In the genomic region with DNA sequence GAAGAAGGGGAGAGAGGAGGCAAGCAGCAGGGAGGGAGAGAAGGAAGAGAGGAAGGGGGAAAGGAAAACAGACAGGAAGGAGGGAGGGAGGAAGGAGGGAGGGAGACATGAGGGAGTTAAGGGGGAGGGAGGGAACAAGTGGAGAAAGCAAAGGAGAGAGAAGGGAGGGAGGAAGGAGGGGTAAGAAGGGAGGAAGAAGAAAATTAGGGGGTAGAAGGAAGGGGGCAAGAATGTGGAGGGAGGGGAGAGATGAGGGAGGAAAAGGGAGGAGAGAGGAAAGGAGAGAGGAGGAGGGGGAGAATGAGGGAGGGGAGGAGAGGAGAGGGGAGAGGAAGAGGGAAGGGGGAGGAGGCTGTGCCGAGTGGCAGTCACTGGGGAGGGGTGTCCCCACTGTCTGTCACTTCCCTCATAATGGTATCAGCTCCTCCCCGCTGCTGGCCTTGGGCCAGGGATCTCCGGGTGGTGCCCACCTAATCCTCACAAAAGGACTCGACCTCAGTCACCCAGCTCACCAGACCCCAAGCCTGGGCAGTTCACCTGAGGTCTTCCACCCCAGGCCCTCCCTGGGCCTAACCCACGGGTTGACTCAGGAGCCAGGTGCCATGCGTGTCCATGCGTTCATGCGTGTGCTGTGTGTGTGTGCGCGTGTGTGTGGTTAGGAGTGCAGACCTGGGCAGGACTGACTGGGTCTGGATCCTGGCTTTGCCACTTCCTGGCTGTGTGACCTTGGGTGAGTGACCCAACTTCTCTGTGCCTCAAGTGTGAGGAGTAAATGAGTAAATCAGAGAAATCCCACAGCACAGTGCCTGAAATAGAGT, we compare ENCODE assay signal across 14 cellular contexts. TPM values are rescaled to one million over a fixed set of nuclear protein-coding genes. Genes with fewer than 3 reads are reported as not detected.
DNase-seq lines count a peak whose midpoint lies in the region; ATAC-seq, FAIRE-seq and TF ChIP-seq lines count a peak whose summit lies in the region.
"Had no signal": no experiment of that assay in that cellular context is flagged by ENCODE, and none has a peak within 500 bp of the region (broad histone marks: within the 10 kb centered on the region; RNA-seq: fewer than 3 reads in every experiment).

No MANE protein-coding gene starts in this region.

- TF ChIP-seq CTCF in OCI-LY3 (IDR thresholded peaks at IDR 0.05; ENCODE audit: low read depth, low read length) (no peak), endothelial cell of umbilical vein (IDR thresholded peaks at IDR 0.05; ENCODE audit: extremely low read depth in 1 of 2, insufficient read depth in 1 of 2, low read depth in 1 of 2, low read length in 2 of 2) (no peak), uterus (IDR thresholded peaks at IDR 0.05) (no peak)

- no TSS peak for BruUV-seq in endothelial cell of umbilical vein (replicated peaks; lab: Mats Ljungman, UMichigan)

- no peak for DNase-seq in activated naive CD8-positive, alpha-beta T cell treated with anti-CD3 and anti-CD28 coated beads, Interleukin-2, amount 10 ng/mL, durations not matched to agents 7 days and 5 days
- DNase-seq in activated naive CD8-positive, alpha-beta T cell treated with anti-CD3 and anti-CD28 coated beads, Interleukin-2, amount 50 U/mL, for 24 hours, result no peak
- DNase-seq in endothelial cell of umbilical vein (ENCODE audit: low read depth, low spot score) (no peak), uterus (no peak), HCEC 1CT (no peak)
- DNase-seq in stimulated activated CD4-positive, alpha-beta T cell treated with anti-CD3 and anti-CD28 coated beads, Interleukin-4, amount 100 ng/mL, for 4 hours, result no peak
- DNase-seq: GDM1, Karpas-422, NCI-H2081, T-helper 2 cell had no signal

- no peaks in the 10 kb centered on the region for H3K9me3 Mint-ChIP-seq in activated naive CD8-positive, alpha-beta T cell treated with anti-CD3 and anti-CD28 coated beads, Interleukin-2, amount 10 ng/mL, durations not matched to agents 7 days and 5 days
- no peaks in the 10 kb centered on the region for H3K9me3 Mint-ChIP-seq in activated naive CD8-positive, alpha-beta T cell treated with anti-CD3 and anti-CD28 coated beads, Interleukin-2, amount 50 U/mL, for 24 hours
- H3K9me3 Mint-ChIP-seq in stimulated activated memory B cell treated with anti-CD40 and anti-IgM and Interleukin-4, amounts not matched to agents 10 μg/mL and 1 μg/mL and 100 μg/mL, for 72 hours, result no peaks in the 10 kb centered on the region

- peaks cover 2% of the 10 kb centered on the region for H3K36me3 Mint-ChIP-seq in activated naive CD8-positive, alpha-beta T cell treated with anti-CD3 and anti-CD28 coated beads, Interleukin-2, amount 10 ng/mL, durations not matched to agents 7 days and 5 days
- no peaks in the 10 kb centered on the region for H3K36me3 Mint-ChIP-seq in activated naive CD8-positive, alpha-beta T cell treated with anti-CD3 and anti-CD28 coated beads, Interleukin-2, amount 50 U/mL, for 24 hours (ENCODE audit: low read depth)
- no peaks in the 10 kb centered on the region for H3K36me3 Mint-ChIP-seq in stimulated activated memory B cell treated with anti-CD40 and anti-IgM and Interleukin-4, amounts not matched to agents 10 μg/mL and 1 μg/mL and 100 μg/mL, for 72 hours

- H2AFZ ChIP-seq in OCI-LY3 (ENCODE audit: low read depth, low read length), result no peak overlapping the region
- H2AFZ ChIP-seq in endothelial cell of umbilical vein (ENCODE audit: low read depth, low read length), result peak overlapping the region; percentile 60

- H3K9ac ChIP-seq in OCI-LY3 (ENCODE audit: low read length), result peak overlapping the region; percentile 26; the same call in 1 of the 2 replicates
- no peak overlapping the region for H3K9ac ChIP-seq in endothelial cell of umbilical vein (replicated peaks; ENCODE audit: extremely low read depth, insufficient read depth, low read length)

- peak overlapping the region; percentile 62 for H3K4me3 ChIP-seq in OCI-LY3 (ENCODE audit: low read length)
- no peak overlapping the region for H3K4me3 ChIP-seq in endothelial cell of umbilical vein (replicated peaks in 1 of 3; ENCODE audit: insufficient read depth in 1 of 3, low read depth in 1 of 3, low read length in 3 of 3)
- H3K4me3 ChIP-seq in uterus, result no peak overlapping the region

- POLR2A ChIA-PET in activated naive CD8-positive, alpha-beta T cell treated with anti-CD3 and anti-CD28 coated beads, Interleukin-2, amount 10 ng/mL, durations not matched to agents 7 days and 5 days (lab: Charles Lee), result no interaction called here
- POLR2A ChIA-PET in endothelial cell of umbilical vein (lab: Charles Lee), result no interaction called here

- FAIRE-seq in endothelial cell of umbilical vein (lab: Jason Lieb, UNC), result no peak
- FAIRE-seq: colon had no signal

- no peak overlapping the region for H3K4me3 Mint-ChIP-seq in activated naive CD8-positive, alpha-beta T cell treated with anti-CD3 and anti-CD28 coated beads, Interleukin-2, amount 10 ng/mL, durations not matched to agents 7 days and 5 days
- no peak overlapping the region for H3K4me3 Mint-ChIP-seq in activated naive CD8-positive, alpha-beta T cell treated with anti-CD3 and anti-CD28 coated beads, Interleukin-2, amount 50 U/mL, for 24 hours
- no peak overlapping the region for H3K4me3 Mint-ChIP-seq in stimulated activated memory B cell treated with anti-CD40 and anti-IgM and Interleukin-4, amounts not matched to agents 10 μg/mL and 1 μg/mL and 100 μg/mL, for 72 hours

- H3K36me3 ChIP-seq in OCI-LY3 (replicated peaks; ENCODE audit: low read depth, low read length), result no peaks in the 10 kb centered on the region
- H3K36me3 ChIP-seq in endothelial cell of umbilical vein (ENCODE audit: control insufficient read depth in 2 of 2, extremely low read depth in 1 of 2, insufficient read depth in 2 of 2, low read length in 2 of 2), result no peaks in the 10 kb centered on the region
- no peaks in the 10 kb centered on the region for H3K36me3 ChIP-seq in uterus

- H3K27me3 Mint-ChIP-seq in activated naive CD8-positive, alpha-beta T cell treated with anti-CD3 and anti-CD28 coated beads, Interleukin-2, amount 10 ng/mL, durations not matched to agents 7 days and 5 days, result no peaks in the 10 kb centered on the region
- peaks cover 8% of the 10 kb centered on the region for H3K27me3 Mint-ChIP-seq in activated naive CD8-positive, alpha-beta T cell treated with anti-CD3 and anti-CD28 coated beads, Interleukin-2, amount 50 U/mL, for 24 hours
- peaks cover 43% of the 10 kb centered on the region for H3K27me3 Mint-ChIP-seq in stimulated activated memory B cell treated with anti-CD40 and anti-IgM and Interleukin-4, amounts not matched to agents 10 μg/mL and 1 μg/mL and 100 μg/mL, for 72 hours

- H3K27ac Mint-ChIP-seq in activated naive CD8-positive, alpha-beta T cell treated with anti-CD3 and anti-CD28 coated beads, Interleukin-2, amount 10 ng/mL, durations not matched to agents 7 days and 5 days, result peak overlapping the region; percentile 54
- no peak overlapping the region for H3K27ac Mint-ChIP-seq in activated naive CD8-positive, alpha-beta T cell treated with anti-CD3 and anti-CD28 coated beads, Interleukin-2, amount 50 U/mL, for 24 hours
- no peak overlapping the region for H3K27ac Mint-ChIP-seq in stimulated activated memory B cell treated with anti-CD40 and anti-IgM and Interleukin-4, amounts not matched to agents 10 μg/mL and 1 μg/mL and 100 μg/mL, for 72 hours

- no peaks in the 10 kb centered on the region for H4K20me1 ChIP-seq in OCI-LY3 (ENCODE audit: insufficient read depth, low read length)
- no peaks in the 10 kb centered on the region for H4K20me1 ChIP-seq in endothelial cell of umbilical vein (replicated peaks; ENCODE audit: control insufficient read depth, extremely low read depth, insufficient read depth, low read length)

- no peaks in the 10 kb centered on the region for H3K9me3 ChIP-seq in OCI-LY3 (ENCODE audit: insufficient read depth, low read length)
- H3K9me3 ChIP-seq in endothelial cell of umbilical vein (replicated peaks; ENCODE audit: control insufficient read depth, insufficient read depth, low read length), result no peaks in the 10 kb centered on the region
- no peaks in the 10 kb centered on the region for H3K9me3 ChIP-seq in uterus

- TF ChIP-seq POLR2A in endothelial cell of umbilical vein (IDR thresholded peaks at IDR 0.05; ENCODE audit: low read depth, low read length) (no peak), uterus (IDR thresholded peaks at IDR 0.05) (peak in 1 of 2 donors; percentile 2)

- H3K79me2 ChIP-seq in OCI-LY3 (ENCODE audit: low read length), result no peaks in the 10 kb centered on the region
- no peaks in the 10 kb centered on the region for H3K79me2 ChIP-seq in endothelial cell of umbilical vein (ENCODE audit: control insufficient read depth, insufficient read depth, low read length)

- H3K9me1 ChIP-seq in endothelial cell of umbilical vein (replicated peaks; ENCODE audit: control insufficient read depth, extremely low read depth, insufficient read depth, low read length), result no peaks in the 10 kb centered on the region

- dilution Hi-C loops in endothelial cell of umbilical vein (cut with MboI; ENCODE audit: extremely low pct_ligation_motif_present, low sequenced_read_pairs), result no loop called here

- peaks cover 44% of the 10 kb centered on the region for H3K4me1 Mint-ChIP-seq in activated naive CD8-positive, alpha-beta T cell treated with anti-CD3 and anti-CD28 coated beads, Interleukin-2, amount 10 ng/mL, durations not matched to agents 7 days and 5 days
- H3K4me1 Mint-ChIP-seq in activated naive CD8-positive, alpha-beta T cell treated with anti-CD3 and anti-CD28 coated beads, Interleukin-2, amount 50 U/mL, for 24 hours, result peaks cover 27% of the 10 kb centered on the region
- H3K4me1 Mint-ChIP-seq in stimulated activated memory B cell treated with anti-CD40 and anti-IgM and Interleukin-4, amounts not matched to agents 10 μg/mL and 1 μg/mL and 100 μg/mL, for 72 hours, result peaks cover 39% of the 10 kb centered on the region

- ATAC-seq in activated naive CD8-positive, alpha-beta T cell treated with anti-CD3 and anti-CD28 coated beads, Interleukin-2, amount 10 ng/mL, durations not matched to agents 7 days and 5 days (ENCODE audit: low read depth), result peak; percentile 22
- ATAC-seq in activated naive CD8-positive, alpha-beta T cell treated with anti-CD3 and anti-CD28 coated beads, Interleukin-2, amount 50 U/mL, for 24 hours, result no peak
- ATAC-seq in stimulated activated memory B cell treated with anti-CD40 and anti-IgM and Interleukin-4, amounts not matched to agents 10 μg/mL and 1 μg/mL and 100 μg/mL, for 72 hours, result peak; percentile 37
- ATAC-seq: sciatic nerve had no signal

- CTCF ChIA-PET in endothelial cell of umbilical vein (lab: Charles Lee), result interaction anchor here (3.7 kb wide), 1 partner anchor 428 kb away, joined by 18 read pairs; no protein-coding TSS in a partner anchor

- no peak overlapping the region for H3K27ac ChIP-seq in OCI-LY3 (ENCODE audit: low read length)
- no peak overlapping the region for H3K27ac ChIP-seq in endothelial cell of umbilical vein (ENCODE audit: insufficient read depth, low read depth, low read length)
- H3K27ac ChIP-seq in uterus, result no peak overlapping the region

- intact Hi-C loops in endothelial cell of umbilical vein (cut with micrococcal nuclease) (no loop called here), uterus (cut with DNase I; ENCODE audit: low total_unique reads) (no loop called here)

- H3K4me2 ChIP-seq in OCI-LY3 (ENCODE audit: low read length) (peak overlapping the region; percentile 68), endothelial cell of umbilical vein (ENCODE audit: insufficient read depth, low read length) (no peak overlapping the region)

- peaks cover 5% of the 10 kb centered on the region; the same call in 1 of the 2 replicates for H3K27me3 ChIP-seq in OCI-LY3 (ENCODE audit: low read depth, low read length)
- no peaks in the 10 kb centered on the region for H3K27me3 ChIP-seq in endothelial cell of umbilical vein (ENCODE audit: control insufficient read depth in 2 of 2, insufficient read depth in 2 of 2, low read length in 2 of 2)
- no peaks in the 10 kb centered on the region for H3K27me3 ChIP-seq in uterus

- H3K4me1 ChIP-seq in OCI-LY3 (ENCODE audit: low read length) (peaks cover 14% of the 10 kb centered on the region), endothelial cell of umbilical vein (ENCODE audit: control insufficient read depth, extremely low read depth, insufficient read depth, low read length) (peaks cover 9% of the 10 kb centered on the region), uterus (peaks cover 0 to 5% of the 10 kb centered on the region in 2 donors)

RNA-seq across cellular contexts. Expression of gene C9orf50, which starts 18.1 kb away (rescaled TPM):
- total RNA-seq in activated naive CD8-positive, alpha-beta T cell treated with anti-CD3 and anti-CD28 coated beads, Interleukin-2, amount 10 ng/mL, durations not matched to agents 7 days and 5 days, result not detected
- total RNA-seq in endothelial cell of umbilical vein, result not detected in 2 replicates
- polyA plus RNA-seq in endothelial cell of umbilical vein, result 0.05 TPM in 1 of 2 replicates, not detected in the other
- not detected in 2 replicates for polyA plus RNA-seq in endothelial cell of umbilical vein (2011; cell fraction: cytosol; rRNA removed)
- not detected in 2 replicates for polyA plus RNA-seq in endothelial cell of umbilical vein (2011; cell fraction: nucleus; rRNA removed)
- polyA plus RNA-seq in endothelial cell of umbilical vein (2012), result not detected in 2 replicates
- polyA minus RNA-seq in endothelial cell of umbilical vein, result not detected in 2 replicates
- polyA minus RNA-seq in endothelial cell of umbilical vein (2011; cell fraction: cytosol; rRNA and poly(A)+ RNA removed), result not detected
- not detected in 2 replicates for polyA minus RNA-seq in endothelial cell of umbilical vein (2011; cell fraction: nucleus; rRNA and poly(A)+ RNA removed)
- total RNA-seq in uterus, result under 1 TPM in 1 of 4 donors, not detected in 3; 0.35 TPM

RNA-seq across cellular contexts. Expression of gene NTMT1, which starts 23.2 kb away (rescaled TPM):
- 10 to 100 TPM; 30.1 to 34.9 TPM for total RNA-seq in activated naive CD8-positive, alpha-beta T cell treated with anti-CD3 and anti-CD28 coated beads, Interleukin-2, amount 10 ng/mL, durations not matched to agents 7 days and 5 days
- total RNA-seq in endothelial cell of umbilical vein (47.6 and 53.2 TPM in 2 replicates), uterus (10 to 100 TPM in 3 of 4 donors, 1 to 10 TPM in 1; 1.8 to 30.8 (median 21.6) TPM)
- polyA plus RNA-seq in endothelial cell of umbilical vein, result 51.1 and 58.3 TPM in 2 replicates
- polyA plus RNA-seq in endothelial cell of umbilical vein (2011; cell fraction: cytosol; rRNA removed), result 44.9 and 48.8 TPM in 2 replicates
- polyA plus RNA-seq in endothelial cell of umbilical vein (2011; cell fraction: nucleus; rRNA removed), result 28.6 and 32.3 TPM in 2 replicates
- 39.2 and 47.0 TPM in 2 replicates for polyA plus RNA-seq in endothelial cell of umbilical vein (2012)
- polyA minus RNA-seq in endothelial cell of umbilical vein, result 15.9 and 22.1 TPM in 2 replicates
- 52.6 TPM for polyA minus RNA-seq in endothelial cell of umbilical vein (2011; cell fraction: cytosol; rRNA and poly(A)+ RNA removed)
- polyA minus RNA-seq in endothelial cell of umbilical vein (2011; cell fraction: nucleus; rRNA and poly(A)+ RNA removed), result 12.2 and 14.1 TPM in 2 replicates

RNA-seq across cellular contexts. Expression of gene ASB6, which starts 39.1 kb away (rescaled TPM):
- 10 to 100 TPM; 27.8 to 29.0 TPM for total RNA-seq in activated naive CD8-positive, alpha-beta T cell treated with anti-CD3 and anti-CD28 coated beads, Interleukin-2, amount 10 ng/mL, durations not matched to agents 7 days and 5 days
- 22.9 and 23.8 TPM in 2 replicates for total RNA-seq in endothelial cell of umbilical vein
- 20.3 and 21.3 TPM in 2 replicates for polyA plus RNA-seq in endothelial cell of umbilical vein
- polyA plus RNA-seq in endothelial cell of umbilical vein (2011; cell fraction: cytosol; rRNA removed), result 17.1 and 21.1 TPM in 2 replicates
- 25.6 and 26.2 TPM in 2 replicates for polyA plus RNA-seq in endothelial cell of umbilical vein (2011; cell fraction: nucleus; rRNA removed)
- polyA plus RNA-seq in endothelial cell of umbilical vein (2012), result 14.9 and 17.5 TPM in 2 replicates
- 10.0 and 12.2 TPM in 2 replicates for polyA minus RNA-seq in endothelial cell of umbilical vein
- 11.4 TPM for polyA minus RNA-seq in endothelial cell of umbilical vein (2011; cell fraction: cytosol; rRNA and poly(A)+ RNA removed)
- 7.1 and 8.8 TPM in 2 replicates for polyA minus RNA-seq in endothelial cell of umbilical vein (2011; cell fraction: nucleus; rRNA and poly(A)+ RNA removed)
- 10 to 100 TPM in 2 of 4 donors, 1 to 10 TPM in 2; 1.3 to 20.3 (median 8.5) TPM for total RNA-seq in uterus
